ENCODE assay signal across 13 cellular contexts in the genomic region with DNA sequence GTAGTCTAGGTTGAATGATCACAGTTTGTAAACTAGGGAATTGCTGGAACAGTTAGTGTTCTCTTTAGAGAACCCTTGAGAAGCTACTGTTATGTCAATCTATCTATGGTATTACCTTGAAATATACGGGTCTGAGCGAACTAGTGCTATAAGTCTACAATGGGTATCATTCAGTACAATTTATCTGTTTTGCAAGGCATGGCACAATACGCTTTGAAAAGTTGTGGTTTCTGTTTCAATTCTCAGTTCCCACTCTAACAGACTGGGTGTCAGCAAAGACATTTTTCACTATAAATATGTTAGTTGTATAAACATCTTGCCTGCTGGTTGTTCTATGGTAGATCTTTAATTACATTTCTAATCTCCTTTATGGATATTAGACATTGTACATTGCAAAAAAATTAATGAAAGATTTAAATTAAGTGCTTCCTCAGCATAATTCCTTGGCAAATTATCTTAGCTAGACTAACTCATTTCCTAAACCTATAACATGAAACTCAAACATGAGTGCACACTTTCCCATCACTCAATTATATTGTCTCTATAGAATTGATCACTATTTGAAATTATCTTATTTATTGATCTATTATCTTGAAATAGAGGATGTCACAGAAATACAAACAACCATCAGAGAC. TPM values are rescaled to one million over a fixed set of nuclear protein-coding genes. Genes with fewer than 3 reads are reported as not detected.
A peak's percentile ranks its signal among the peaks of the same experiment; 100 is the strongest.
DNase-seq lines count a peak whose midpoint lies in the region; ATAC-seq and TF ChIP-seq lines count a peak whose summit lies in the region.
"Had no signal": no experiment of that assay in that cellular context is flagged by ENCODE, and none has a peak within 500 bp of the region (broad histone marks: within the 10 kb centered on the region; RNA-seq: fewer than 3 reads in every experiment).

No MANE protein-coding gene starts in this region.

- no peak overlapping the region for H3K4me2 ChIP-seq in mesenchymal stem cell (ENCODE audit: low read length, poor library complexity, severe bottlenecking)

- H3K4ac ChIP-seq in mesenchymal stem cell (ENCODE audit: low read depth in 1 of 2, low read length in 2 of 2): no peak overlapping the region

- no peak overlapping the region for H2AK5ac ChIP-seq in mesenchymal stem cell (ENCODE audit: low read length, severe bottlenecking)

- DNase-seq in NOMO-1 treated with DMSO at 0.1 percent for 48 hours (lab: John Stamatoyannopoulos, UW; ENCODE audit: unreplicated experiment) (peak; percentile 80), SK-N-DZ (ENCODE audit: low spot score) (no peak), cardiac septum (ENCODE audit: low spot score) (no peak), mesenchymal stem cell (no peak)
- DNase-seq: activated CD4-positive, alpha-beta T cell treated with anti-CD3 and anti-CD28 coated beads, Interleukin-2, amount 50 U/mL, for 48 hours; endodermal cell had no signal

- no peak overlapping the region for H2AFZ ChIP-seq in mesenchymal stem cell (ENCODE audit: low read depth, low read length)

- no peak overlapping the region for H3K9ac ChIP-seq in mesenchymal stem cell (ENCODE audit: low read length)

- no peak overlapping the region for H3K23ac ChIP-seq in mesenchymal stem cell (ENCODE audit: low read length in 2 of 2)

- no peak overlapping the region for H2BK120ac ChIP-seq in mesenchymal stem cell (ENCODE audit: low read depth, low read length)

- ATAC-seq in GM18508 (IDR thresholded peaks at IDR 0.05; ENCODE audit: insufficient read depth, unreplicated experiment): peak; percentile 100
- peak; percentile 100 for ATAC-seq in GM21423 (IDR thresholded peaks at IDR 0.05; ENCODE audit: unreplicated experiment)
- peak; percentile 100 for ATAC-seq in HG03064 (IDR thresholded peaks at IDR 0.05; ENCODE audit: low read depth, unreplicated experiment)
- ATAC-seq in SK-N-SH treated with all-trans-retinoic acid at 6 μM for 48 hours: no peak

- intact Hi-C loops in cardiac septum (cut with DNase I): no loop called here

- 100% methylated on average over 3 of the region's 3 CpGs for WGBS in mesenchymal stem cell

- H3K27me3 ChIP-seq in mesenchymal stem cell (ENCODE audit: control insufficient read depth in 1 of 2, insufficient read depth in 1 of 2, low read length in 2 of 2): no peaks in the 10 kb centered on the region

- H3K14ac ChIP-seq in mesenchymal stem cell (ENCODE audit: low read length in 2 of 2): no peak overlapping the region

- H4K8ac ChIP-seq in mesenchymal stem cell (ENCODE audit: low read length): no peak overlapping the region

- no peak overlapping the region for H2BK12ac ChIP-seq in mesenchymal stem cell (ENCODE audit: low read length in 2 of 2)

- peaks cover 17% of the 10 kb centered on the region for H3K9me3 ChIP-seq in mesenchymal stem cell (ENCODE audit: control insufficient read depth, low read length)

- no peak overlapping the region for H2BK5ac ChIP-seq in mesenchymal stem cell (ENCODE audit: low read depth, low read length, poor library complexity, severe bottlenecking)

- H3K36me3 ChIP-seq in mesenchymal stem cell (ENCODE audit: control insufficient read depth in 1 of 2, insufficient read depth in 2 of 2, low read depth in 1 of 2, low read length in 2 of 2): no peaks in the 10 kb centered on the region

- H4K91ac ChIP-seq in mesenchymal stem cell (ENCODE audit: low read length): no peak overlapping the region

- no peak overlapping the region for H2BK15ac ChIP-seq in mesenchymal stem cell (ENCODE audit: low read depth, poor library complexity, severe bottlenecking)

- H3K18ac ChIP-seq in mesenchymal stem cell (ENCODE audit: low read depth in 1 of 2, low read length in 2 of 2): no peak overlapping the region

- H3K79me1 ChIP-seq in mesenchymal stem cell (replicated peaks; ENCODE audit: low read length, poor library complexity, severe bottlenecking): no peaks in the 10 kb centered on the region

- H3K4me3 ChIP-seq in mesenchymal stem cell (ENCODE audit: insufficient read depth in 1 of 2, low read depth in 1 of 2, low read length in 2 of 2): no peak overlapping the region

- no peaks in the 10 kb centered on the region for H3K4me1 ChIP-seq in mesenchymal stem cell (ENCODE audit: control insufficient read depth, insufficient read depth, low read depth, low read length)

- no peak overlapping the region for H3K27ac ChIP-seq in mesenchymal stem cell (ENCODE audit: low read length, poor library complexity, severe bottlenecking)
- H3K27ac ChIP-seq: C4-2B had no signal

TF ChIP-seq in SK-N-SH treated with all-trans-retinoic acid at 6 μM for 48 hours, 23 proteins besides CTCF, POLR2A, EP300 and RAD21 (continues in another document):
- no peak for TF ChIP-seq OSR1 (CRISPR knock-in tag; IDR thresholded peaks at IDR 0.05)
- no peak for TF ChIP-seq ARNTL (CRISPR knock-in tag; IDR thresholded peaks at IDR 0.05; ENCODE audit: borderline replicate concordance, low read depth)
- TF ChIP-seq CSDC2 (CRISPR knock-in tag; IDR thresholded peaks at IDR 0.05): no peak
- no peak for TF ChIP-seq GLIS3 (CRISPR knock-in tag; IDR thresholded peaks at IDR 0.05)
- no peak for TF ChIP-seq SNAI2 (CRISPR knock-in tag; IDR thresholded peaks at IDR 0.05)
- no peak for TF ChIP-seq TOX (CRISPR knock-in tag; IDR thresholded peaks at IDR 0.05; ENCODE audit: borderline replicate concordance)
- TF ChIP-seq PPARA (CRISPR knock-in tag; IDR thresholded peaks at IDR 0.05; ENCODE audit: borderline replicate concordance): no peak
- no peak for TF ChIP-seq ESRRG (CRISPR knock-in tag; IDR thresholded peaks at IDR 0.05)
- TF ChIP-seq ZNF8 (CRISPR knock-in tag; IDR thresholded peaks at IDR 0.05): no peak
- no peak for TF ChIP-seq ZFP30 (CRISPR knock-in tag; IDR thresholded peaks at IDR 0.05)
- TF ChIP-seq BACH2 (CRISPR knock-in tag; IDR thresholded peaks at IDR 0.05; ENCODE audit: borderline replicate concordance): no peak
- TF ChIP-seq, protein P1, sequence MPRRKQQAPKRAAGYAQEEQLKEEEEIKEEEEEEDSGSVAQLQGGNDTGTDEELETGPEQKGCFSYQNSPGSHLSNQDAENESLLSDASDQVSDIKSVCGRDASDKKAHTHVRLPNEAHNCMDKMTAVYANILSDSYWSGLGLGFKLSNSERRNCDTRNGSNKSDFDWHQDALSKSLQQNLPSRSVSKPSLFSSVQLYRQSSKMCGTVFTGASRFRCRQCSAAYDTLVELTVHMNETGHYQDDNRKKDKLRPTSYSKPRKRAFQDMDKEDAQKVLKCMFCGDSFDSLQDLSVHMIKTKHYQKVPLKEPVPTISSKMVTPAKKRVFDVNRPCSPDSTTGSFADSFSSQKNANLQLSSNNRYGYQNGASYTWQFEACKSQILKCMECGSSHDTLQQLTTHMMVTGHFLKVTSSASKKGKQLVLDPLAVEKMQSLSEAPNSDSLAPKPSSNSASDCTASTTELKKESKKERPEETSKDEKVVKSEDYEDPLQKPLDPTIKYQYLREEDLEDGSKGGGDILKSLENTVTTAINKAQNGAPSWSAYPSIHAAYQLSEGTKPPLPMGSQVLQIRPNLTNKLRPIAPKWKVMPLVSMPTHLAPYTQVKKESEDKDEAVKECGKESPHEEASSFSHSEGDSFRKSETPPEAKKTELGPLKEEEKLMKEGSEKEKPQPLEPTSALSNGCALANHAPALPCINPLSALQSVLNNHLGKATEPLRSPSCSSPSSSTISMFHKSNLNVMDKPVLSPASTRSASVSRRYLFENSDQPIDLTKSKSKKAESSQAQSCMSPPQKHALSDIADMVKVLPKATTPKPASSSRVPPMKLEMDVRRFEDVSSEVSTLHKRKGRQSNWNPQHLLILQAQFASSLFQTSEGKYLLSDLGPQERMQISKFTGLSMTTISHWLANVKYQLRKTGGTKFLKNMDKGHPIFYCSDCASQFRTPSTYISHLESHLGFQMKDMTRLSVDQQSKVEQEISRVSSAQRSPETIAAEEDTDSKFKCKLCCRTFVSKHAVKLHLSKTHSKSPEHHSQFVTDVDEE (CRISPR knock-in tag; IDR thresholded peaks at IDR 0.05): no peak
- TF ChIP-seq, protein P2, sequence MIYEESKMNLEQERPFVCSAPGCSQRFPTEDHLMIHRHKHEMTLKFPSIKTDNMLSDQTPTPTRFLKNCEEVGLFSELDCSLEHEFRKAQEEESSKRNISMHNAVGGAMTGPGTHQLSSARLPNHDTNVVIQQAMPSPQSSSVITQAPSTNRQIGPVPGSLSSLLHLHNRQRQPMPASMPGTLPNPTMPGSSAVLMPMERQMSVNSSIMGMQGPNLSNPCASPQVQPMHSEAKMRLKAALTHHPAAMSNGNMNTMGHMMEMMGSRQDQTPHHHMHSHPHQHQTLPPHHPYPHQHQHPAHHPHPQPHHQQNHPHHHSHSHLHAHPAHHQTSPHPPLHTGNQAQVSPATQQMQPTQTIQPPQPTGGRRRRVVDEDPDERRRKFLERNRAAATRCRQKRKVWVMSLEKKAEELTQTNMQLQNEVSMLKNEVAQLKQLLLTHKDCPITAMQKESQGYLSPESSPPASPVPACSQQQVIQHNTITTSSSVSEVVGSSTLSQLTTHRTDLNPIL (CRISPR knock-in tag; IDR thresholded peaks at IDR 0.05; ENCODE audit: low read depth): no peak
- TF ChIP-seq, protein P3, sequence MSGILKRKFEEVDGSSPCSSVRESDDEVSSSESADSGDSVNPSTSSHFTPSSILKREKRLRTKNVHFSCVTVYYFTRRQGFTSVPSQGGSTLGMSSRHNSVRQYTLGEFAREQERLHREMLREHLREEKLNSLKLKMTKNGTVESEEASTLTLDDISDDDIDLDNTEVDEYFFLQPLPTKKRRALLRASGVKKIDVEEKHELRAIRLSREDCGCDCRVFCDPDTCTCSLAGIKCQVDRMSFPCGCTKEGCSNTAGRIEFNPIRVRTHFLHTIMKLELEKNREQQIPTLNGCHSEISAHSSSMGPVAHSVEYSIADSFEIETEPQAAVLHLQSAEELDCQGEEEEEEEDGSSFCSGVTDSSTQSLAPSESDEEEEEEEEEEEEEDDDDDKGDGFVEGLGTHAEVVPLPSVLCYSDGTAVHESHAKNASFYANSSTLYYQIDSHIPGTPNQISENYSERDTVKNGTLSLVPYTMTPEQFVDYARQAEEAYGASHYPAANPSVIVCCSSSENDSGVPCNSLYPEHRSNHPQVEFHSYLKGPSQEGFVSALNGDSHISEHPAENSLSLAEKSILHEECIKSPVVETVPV (CRISPR knock-in tag; IDR thresholded peaks at IDR 0.05): no peak
- TF ChIP-seq ISL1 (CRISPR knock-in tag; IDR thresholded peaks at IDR 0.05): no peak
- TF ChIP-seq ZFP3 (CRISPR knock-in tag; IDR thresholded peaks at IDR 0.05): no peak

RNA-seq across cellular contexts. Expression of a gene that starts 24.9 kb away (rescaled TPM):
- polyA plus RNA-seq in SK-N-DZ (2014; cell fraction: cytosol; rRNA removed): not detected in 2 replicates
- polyA plus RNA-seq in SK-N-DZ (2014; cell fraction: nucleus; rRNA removed): not detected in 2 replicates
- not detected for total RNA-seq in cardiac septum
- polyA plus RNA-seq in mesenchymal stem cell (2013, experiment 1 of 2): not detected
- not detected for polyA plus RNA-seq in mesenchymal stem cell (2013, experiment 2 of 2)
- total RNA-seq: HT-29, SK-MEL-5 had no signal
